In genomic region chr6:139839506-139840156, GRCh38 we compare ENCODE assay signal across 11 cellular contexts.
A peak's percentile ranks its signal among the peaks of the same experiment; 100 is the strongest.
DNase-seq lines count a peak whose midpoint lies in the region; ATAC-seq and FAIRE-seq lines count a peak whose summit lies in the region.
"Had no signal": no experiment of that assay in that cellular context is flagged by ENCODE, and none has a peak within 500 bp of the region (broad histone marks: within the 10 kb centered on the region; RNA-seq: fewer than 3 reads in every experiment).

No MANE protein-coding gene starts in this region.

- no peak for DNase-seq in GM18507 (ENCODE audit: extremely low spot score, insufficient read length, low read depth)
- peak; percentile 97 for DNase-seq in SIG-M5 treated with dmso at 0.1 percent for 504 hours (lab: John Stamatoyannopoulos, UW; ENCODE audit: unreplicated experiment)
- peak; percentile 62 for DNase-seq in globus pallidus (ENCODE audit: low spot score)
- DNase-seq in iPS-NIHi7 (ENCODE audit: extremely low spot score) = no peak
- no peak for DNase-seq in SW480 (ENCODE audit: low spot score)
- no peak for DNase-seq in COLO668 (lab: John Stamatoyannopoulos, UW; ENCODE audit: unreplicated experiment)
- DNase-seq: foreskin melanocyte; stimulated activated naive CD8-positive, alpha-beta T cell treated with anti-CD3 and anti-CD28 coated beads, Interleukin-15, amount 100 ng/mL, for 72 hours had no signal

- no peak for ATAC-seq in HG03378 (IDR thresholded peaks at IDR 0.05; ENCODE audit: unreplicated experiment)
- ATAC-seq: stimulated activated naive CD8-positive, alpha-beta T cell treated with anti-CD3 and anti-CD28 coated beads, Interleukin-15, amount 100 ng/mL, for 72 hours had no signal

- no peaks in the 10 kb centered on the region for H3K27me3 ChIP-seq in skeletal muscle tissue (ENCODE audit: control insufficient read depth in 3 of 3, insufficient read depth in 3 of 3, low read length in 3 of 3)

- H3K9ac ChIP-seq in skeletal muscle tissue (ENCODE audit: low read depth in 1 of 3, low read length in 3 of 3) = no peak overlapping the region

- H3K36me3 ChIP-seq in skeletal muscle tissue (ENCODE audit: control insufficient read depth in 3 of 3, insufficient read depth in 3 of 3, low read length in 3 of 3) = no peaks in the 10 kb centered on the region
- H3K36me3 ChIP-seq: prostate gland had no signal

- H3K4me3 ChIP-seq in skeletal muscle tissue (ENCODE audit: low read length in 3 of 3) = peak overlapping the region in 1 of 3 donors; percentile 19
- H3K4me3 ChIP-seq: prostate gland had no signal

- H3K4me1 ChIP-seq in skeletal muscle tissue (ENCODE audit: control insufficient read depth in 3 of 3, insufficient read depth in 3 of 3, low read length in 3 of 3) = no peaks in the 10 kb centered on the region
- H3K4me1 ChIP-seq: prostate gland had no signal

- H3K9me3 ChIP-seq in skeletal muscle tissue (ENCODE audit: control insufficient read depth in 3 of 3, low read length in 3 of 3) = no peaks in the 10 kb centered on the region
- H3K9me3 ChIP-seq: prostate gland had no signal

- peak overlapping the region; percentile 45 for H3K27ac ChIP-seq in skeletal muscle tissue (ENCODE audit: low read depth, low read length)
- H3K27ac ChIP-seq: prostate gland had no signal

- peak; percentile 60 for FAIRE-seq in GM18507 (lab: Jason Lieb, UNC)

Comparison
In these comparisons a context has a peak if more than half of its experiments do, and no peak if none do; other contexts are left out.
1. DNase-seq: peak in SIG-M5 treated with dmso at 0.1 percent for 504 hours (single experiment) and globus pallidus (single experiment); none in GM18507 (single experiment), iPS-NIHi7 (single experiment), SW480 (single experiment) and COLO668 (single experiment).